1 cellular context compared by ENCODE assay signal in the genomic region with DNA sequence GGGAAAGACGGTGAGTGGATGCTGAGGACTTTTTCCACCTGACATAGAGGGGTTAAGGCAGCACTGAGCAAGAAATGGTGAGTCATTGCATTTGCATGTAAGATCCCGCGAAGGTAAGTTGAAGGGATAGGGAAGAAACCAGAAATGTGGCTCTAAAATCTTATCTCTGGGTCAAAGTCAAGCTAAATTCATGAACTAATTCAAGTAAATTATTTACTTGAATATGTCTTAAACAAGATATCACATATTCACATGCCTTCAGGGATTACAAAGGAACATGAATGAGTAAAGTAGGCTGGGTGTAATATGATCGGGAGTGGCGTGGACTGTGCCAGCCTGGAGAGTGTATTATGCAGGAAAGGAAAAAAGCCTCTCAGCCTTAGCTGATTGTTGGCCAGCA.
TF ChIP-seq lines count a peak whose summit lies in the region.

No MANE protein-coding gene starts in this region.

TF ChIP-seq in H1, 55 proteins besides CTCF, POLR2A, EP300 and RAD21 (continued from another document):
- no peak for TF ChIP-seq HDAC6 (IDR thresholded peaks at IDR 0.05; ENCODE audit: low read depth, low read length)
